Comparison of ENCODE assay signal across 22 cellular contexts in genomic region chr11:116366451-116366850, GRCh38.
DNase-seq lines count a peak whose midpoint lies in the region; FAIRE-seq and TF ChIP-seq lines count a peak whose summit lies in the region.
"Had no signal": no experiment of that assay in that cellular context is flagged by ENCODE, and none has a peak within 500 bp of the region (broad histone marks: within the 10 kb centered on the region; RNA-seq: fewer than 3 reads in every experiment).

No MANE protein-coding gene starts in this region.

- no peak for TF ChIP-seq POLR2A in endothelial cell of umbilical vein (IDR thresholded peaks at IDR 0.05; ENCODE audit: low read depth, low read length)

- H2AFZ ChIP-seq in endothelial cell of umbilical vein (ENCODE audit: low read depth, low read length) (no peak overlapping the region), neural progenitor cell (replicated peaks) (no peak overlapping the region)
- H2AFZ ChIP-seq: GM23248, PC-9 had no signal

- H3K4me3 ChIP-seq in NT2/D1 (ENCODE audit: insufficient read length, low read depth) (no peak overlapping the region), endothelial cell of umbilical vein (replicated peaks in 1 of 3; ENCODE audit: insufficient read depth in 1 of 3, low read depth in 1 of 3, low read length in 3 of 3) (no peak overlapping the region), neural progenitor cell (no peak overlapping the region), small intestine (ENCODE audit: low read depth in 1 of 2, low read length in 2 of 2) (no peak overlapping the region)
- H3K4me3 ChIP-seq: GM12878, GM23248, PC-9, SJCRH30 had no signal

- peaks cover 5% of the 10 kb centered on the region for H3K9me3 Mint-ChIP-seq in neural progenitor cell

- FAIRE-seq in endothelial cell of umbilical vein (lab: Jason Lieb, UNC) (no peak), small intestine (lab: Jason Lieb, UNC) (no peak)
- FAIRE-seq: G401.6, GM12878 had no signal

- H4K20me1 ChIP-seq in endothelial cell of umbilical vein (replicated peaks; ENCODE audit: control insufficient read depth, extremely low read depth, insufficient read depth, low read length) = no peaks in the 10 kb centered on the region
- no peaks in the 10 kb centered on the region for H4K20me1 ChIP-seq in neural progenitor cell (ENCODE audit: low read depth)

- peaks cover 6% of the 10 kb centered on the region for H3F3A ChIP-seq in neural progenitor cell (ENCODE audit: low read depth)

- H3K27me3 ChIP-seq in NT2/D1 (ENCODE audit: insufficient read depth, insufficient read length) (no peaks in the 10 kb centered on the region), endothelial cell of umbilical vein (ENCODE audit: control insufficient read depth in 2 of 2, insufficient read depth in 2 of 2, low read length in 2 of 2) (no peaks in the 10 kb centered on the region), neural progenitor cell (no peaks in the 10 kb centered on the region), small intestine (ENCODE audit: control insufficient read depth in 2 of 2, insufficient read depth in 2 of 2, low read length in 2 of 2) (no peaks in the 10 kb centered on the region)
- H3K27me3 ChIP-seq: SJCRH30 had no signal

- H3K27me3 Mint-ChIP-seq in neural progenitor cell (ENCODE audit: insufficient read depth, low read depth) = peaks cover 7% of the 10 kb centered on the region

- H3K36me3 ChIP-seq in NT2/D1 (ENCODE audit: insufficient read depth, insufficient read length, low read length) (no peaks in the 10 kb centered on the region), endothelial cell of umbilical vein (ENCODE audit: control insufficient read depth in 2 of 2, extremely low read depth in 1 of 2, insufficient read depth in 2 of 2, low read length in 2 of 2) (no peaks in the 10 kb centered on the region), neural progenitor cell (no peaks in the 10 kb centered on the region), small intestine (ENCODE audit: control insufficient read depth in 2 of 2, insufficient read depth in 2 of 2, low read length in 2 of 2) (no peaks in the 10 kb centered on the region)
- H3K36me3 ChIP-seq: SJCRH30 had no signal

- H3K36me3 Mint-ChIP-seq in neural progenitor cell = no peaks in the 10 kb centered on the region

- 43 to 53% (median 48%) methylated on average over 1 of the region's 1 CpG for WGBS in small intestine, 3 donors

- H3K79me2 ChIP-seq in endothelial cell of umbilical vein (ENCODE audit: control insufficient read depth, insufficient read depth, low read length) (no peaks in the 10 kb centered on the region), neural progenitor cell (ENCODE audit: low read depth) (no peaks in the 10 kb centered on the region)

- peak overlapping the region; percentile 47 for H3K27ac Mint-ChIP-seq in neural progenitor cell

- no peak overlapping the region for H3K4me3 Mint-ChIP-seq in neural progenitor cell

- H3K4me1 ChIP-seq in NT2/D1 (ENCODE audit: insufficient read depth, insufficient read length) (peaks cover 5% of the 10 kb centered on the region), endothelial cell of umbilical vein (ENCODE audit: control insufficient read depth, extremely low read depth, insufficient read depth, low read length) (peaks cover 28% of the 10 kb centered on the region), neural progenitor cell (peaks cover 17% of the 10 kb centered on the region), small intestine (ENCODE audit: control insufficient read depth in 2 of 2, insufficient read depth in 1 of 2, low read depth in 1 of 2, low read length in 1 of 2) (no peaks in the 10 kb centered on the region)
- H3K4me1 ChIP-seq: SJCRH30 had no signal

- peak; percentile 3 for DNase-seq in DMS 273 (lab: John Stamatoyannopoulos, UW; ENCODE audit: unreplicated experiment)
- no peak for DNase-seq in DMS 273 treated with DMSO at 0.1 percent for 48 hours (lab: John Stamatoyannopoulos, UW)
- DNase-seq in NT2/D1 (ENCODE audit: low read depth, low spot score) = no peak
- DNase-seq in endothelial cell of umbilical vein (ENCODE audit: low read depth, low spot score) = no peak
- DNase-seq in neural progenitor cell (ENCODE audit: low spot score) = no peak
- DNase-seq in small intestine = no peak
- DNase-seq in NCI-H128 (lab: John Stamatoyannopoulos, UW; ENCODE audit: unreplicated experiment) = no peak
- no peak for DNase-seq in NCI-H146 treated with DMSO at 0.1 percent for 48 hours (lab: John Stamatoyannopoulos, UW; ENCODE audit: unreplicated experiment)
- DNase-seq: AML-193, GM23248, IMR-90, NCI-H1417 treated with DMSO at 0.1 percent for 48 hours, NCI-H2029, NCI-H345, NCI-H524 treated with DMSO at 0.1 percent for 48 hours, SJCRH30 had no signal

- dilution Hi-C loops in endothelial cell of umbilical vein (cut with MboI; ENCODE audit: extremely low pct_ligation_motif_present, low sequenced_read_pairs) = no loop called here

- BruUV-seq in endothelial cell of umbilical vein (replicated peaks; lab: Mats Ljungman, UMichigan) = no TSS peak

- intact Hi-C loops in endothelial cell of umbilical vein (cut with micrococcal nuclease) = no loop called here

- H3K4me2 ChIP-seq in endothelial cell of umbilical vein (ENCODE audit: insufficient read depth, low read length) (peak overlapping the region; percentile 28), neural progenitor cell (no peak overlapping the region)
- H3K4me2 ChIP-seq: PC-9 had no signal

- no peaks in the 10 kb centered on the region for H3K9me1 ChIP-seq in endothelial cell of umbilical vein (replicated peaks; ENCODE audit: control insufficient read depth, extremely low read depth, insufficient read depth, low read length)

- H3K9ac ChIP-seq in NT2/D1 (ENCODE audit: insufficient read length, low read depth) (peak overlapping the region; percentile 3), endothelial cell of umbilical vein (replicated peaks; ENCODE audit: extremely low read depth, insufficient read depth, low read length) (peak overlapping the region; percentile 53), neural progenitor cell (no peak overlapping the region)
- H3K9ac ChIP-seq: GM23248 had no signal

- peak overlapping the region; percentile 90 for H3K27ac ChIP-seq in endothelial cell of umbilical vein (ENCODE audit: insufficient read depth, low read depth, low read length)
- no peak overlapping the region for H3K27ac ChIP-seq in neural progenitor cell
- no peak overlapping the region for H3K27ac ChIP-seq in small intestine (ENCODE audit: low read depth in 1 of 2, low read length in 1 of 2)
- H3K27ac ChIP-seq: 22Rv1, C4-2B, GM23248, PC-9, RWPE1, SJCRH30 had no signal

- H3K9me3 ChIP-seq in NT2/D1 (ENCODE audit: insufficient read depth, low read length) (no peaks in the 10 kb centered on the region; the same call in 1 of the 2 replicates), endothelial cell of umbilical vein (replicated peaks; ENCODE audit: control insufficient read depth, insufficient read depth, low read length) (no peaks in the 10 kb centered on the region), neural progenitor cell (ENCODE audit: low read depth) (no peaks in the 10 kb centered on the region), small intestine (ENCODE audit: control insufficient read depth, low read depth) (no peaks in the 10 kb centered on the region)
- H3K9me3 ChIP-seq: SJCRH30 had no signal

- TF ChIP-seq CTCF in endothelial cell of umbilical vein (IDR thresholded peaks at IDR 0.05; ENCODE audit: extremely low read depth in 1 of 2, insufficient read depth in 1 of 2, low read depth in 1 of 2, low read length in 2 of 2) (peak; percentile 13 to 24), neural progenitor cell (IDR thresholded peaks at IDR 0.05) (peak; percentile 24)

- POLR2A ChIA-PET in endothelial cell of umbilical vein (lab: Charles Lee) = no interaction called here

- CTCF ChIA-PET in endothelial cell of umbilical vein (lab: Charles Lee) = interaction anchor here (0.8 to 2.8 kb wide), 7 partner anchors 8 to 150 kb away, joined by 3 to 11 read pairs (median 6); no protein-coding TSS in a partner anchor

- peaks cover 35% of the 10 kb centered on the region for H3K4me1 Mint-ChIP-seq in neural progenitor cell

TF ChIP-seq in endothelial cell of umbilical vein, 7 proteins besides CTCF, POLR2A, EP300 and RAD21:
- TF ChIP-seq GATA2 (IDR thresholded peaks at IDR 0.05; ENCODE audit: insufficient read depth, insufficient read length, low read depth, low read length) (no peak), FOS (IDR thresholded peaks at IDR 0.05; ENCODE audit: borderline replicate concordance, insufficient read depth, low read length) (no peak), JUN (IDR thresholded peaks at IDR 0.05; ENCODE audit: borderline replicate concordance, insufficient read depth, insufficient read length, low read depth) (no peak), MYC (IDR thresholded peaks at IDR 0.05; ENCODE audit: low read depth, low read length) (no peak), POLR2AphosphoS5 (IDR thresholded peaks at IDR 0.05; ENCODE audit: insufficient read depth, low read depth, low read length) (no peak), MAX (IDR thresholded peaks at IDR 0.05; ENCODE audit: insufficient read depth, insufficient read length) (no peak)
